In the genomic region with DNA sequence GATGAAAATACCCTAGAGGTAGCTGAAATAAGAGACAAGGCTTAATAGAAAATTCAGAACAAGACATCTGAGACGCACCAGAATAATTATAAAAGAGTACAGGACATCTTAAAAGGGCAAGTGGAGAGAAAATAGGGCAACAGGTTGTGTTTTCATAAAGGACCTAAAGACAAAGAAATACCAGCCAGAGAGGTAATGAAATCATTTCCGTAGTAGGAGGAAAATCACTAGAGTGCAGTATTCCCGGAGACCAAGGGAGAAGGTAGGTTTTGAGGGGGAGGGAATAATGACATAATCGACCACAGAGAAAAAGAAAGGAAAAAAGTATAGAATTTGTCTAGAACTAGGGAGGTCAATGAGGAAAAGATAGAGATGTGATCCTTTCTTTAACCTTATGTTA, we compare ENCODE assay signal across 18 cellular contexts. TPM values are rescaled to one million over a fixed set of nuclear protein-coding genes. Genes with fewer than 3 reads are reported as not detected.
DNase-seq lines count a peak whose midpoint lies in the region; ATAC-seq and TF ChIP-seq lines count a peak whose summit lies in the region.
"Had no signal": no experiment of that assay in that cellular context is flagged by ENCODE, and none has a peak within 500 bp of the region (broad histone marks: within the 10 kb centered on the region; RNA-seq: fewer than 3 reads in every experiment).

No MANE protein-coding gene starts in this region.

- H3K4me3 ChIP-seq in CD8-positive, alpha-beta T cell (ENCODE audit: low read depth, low read length) = no peak overlapping the region

- no peak for DNase-seq in CD8-positive, alpha-beta T cell
- peak; percentile 69 for DNase-seq in HT1080 (ENCODE audit: low read depth)
- DNase-seq in dermis blood vessel endothelial cell = peak; percentile 75
- no peak for DNase-seq in nephron progenitor cell
- no peak for DNase-seq in cerebellum (ENCODE audit: low spot score)
- DNase-seq: AML-193, HCEC 1CT, KG1, NCI-H146, NCI-H2081, NCI-H510A, NCI-H82, SHP77, SK-N-SH had no signal

- no peaks in the 10 kb centered on the region for H3K4me1 ChIP-seq in CD8-positive, alpha-beta T cell (ENCODE audit: insufficient read depth, low read length)

- no peak overlapping the region for H3K4me3 Mint-ChIP-seq in CD8-positive, alpha-beta T cell
- no peak overlapping the region for H3K4me3 Mint-ChIP-seq in nephron progenitor cell
- H3K4me3 Mint-ChIP-seq: CD14-positive monocyte had no signal

- H3K36me3 ChIP-seq in CD8-positive, alpha-beta T cell (ENCODE audit: insufficient read depth, low read length) = peaks cover 33% of the 10 kb centered on the region

- H3K9me3 Mint-ChIP-seq in CD8-positive, alpha-beta T cell = peaks cover 2% of the 10 kb centered on the region
- H3K9me3 Mint-ChIP-seq in nephron progenitor cell = peaks cover 18% of the 10 kb centered on the region

- H3K27ac Mint-ChIP-seq in CD8-positive, alpha-beta T cell = peak overlapping the region; percentile 8
- peak overlapping the region; percentile 76 for H3K27ac Mint-ChIP-seq in nephron progenitor cell
- H3K27ac Mint-ChIP-seq: CD14-positive monocyte had no signal

- no peaks in the 10 kb centered on the region for H3K4me1 Mint-ChIP-seq in CD8-positive, alpha-beta T cell (ENCODE audit: low read depth)
- H3K4me1 Mint-ChIP-seq in nephron progenitor cell = no peaks in the 10 kb centered on the region
- H3K4me1 Mint-ChIP-seq: CD14-positive monocyte had no signal

- no peak for ATAC-seq in CD8-positive, alpha-beta T cell
- ATAC-seq in HG03571 (IDR thresholded peaks at IDR 0.05; ENCODE audit: unreplicated experiment) (no peak), GM19351 (IDR thresholded peaks at IDR 0.05; ENCODE audit: unreplicated experiment) (no peak), HG03095 (IDR thresholded peaks at IDR 0.05; ENCODE audit: unreplicated experiment) (no peak)

- no peak for TF ChIP-seq CTCF in CD8-positive, alpha-beta T cell (IDR thresholded peaks at IDR 0.05)
- TF ChIP-seq CTCF in nephron progenitor cell (IDR thresholded peaks at IDR 0.05) = no peak

- no peaks in the 10 kb centered on the region for H3K9me3 ChIP-seq in CD8-positive, alpha-beta T cell (ENCODE audit: low read length)
- H3K9me3 ChIP-seq: SK-N-SH had no signal

- H3K27me3 ChIP-seq in CD8-positive, alpha-beta T cell (ENCODE audit: insufficient read depth, low read length) = no peaks in the 10 kb centered on the region

- H3K36me3 Mint-ChIP-seq in CD8-positive, alpha-beta T cell = peaks cover 77% of the 10 kb centered on the region
- peaks cover 79% of the 10 kb centered on the region for H3K36me3 Mint-ChIP-seq in nephron progenitor cell (ENCODE audit: low read depth)

- no peaks in the 10 kb centered on the region for H3K27me3 Mint-ChIP-seq in CD8-positive, alpha-beta T cell (ENCODE audit: low read depth)
- no peaks in the 10 kb centered on the region for H3K27me3 Mint-ChIP-seq in nephron progenitor cell (ENCODE audit: low read depth, poor library complexity)

- CTCF ChIA-PET in CD8-positive, alpha-beta T cell (lab: Charles Lee) = no interaction called here

- H3K27ac ChIP-seq in CD8-positive, alpha-beta T cell (ENCODE audit: low read depth, low read length) = no peak overlapping the region

- POLR2A ChIA-PET in CD8-positive, alpha-beta T cell (lab: Charles Lee) = no interaction called here

- intact Hi-C loops in CD8-positive, alpha-beta T cell (cut with DNase I, micrococcal nuclease) = no loop called here

RNA-seq across cellular contexts. Expression of a gene that starts 26.2 kb away (rescaled TPM):
- total RNA-seq in CD8-positive, alpha-beta T cell = 1 to 10 TPM; 4.5 to 4.8 TPM
- 109 and 111 TPM in 2 replicates for total RNA-seq in HT1080 (2014; rRNA removed; shearing (Covaris generic))
- polyA plus RNA-seq in HT1080 (2015; cell fraction: cytosol; rRNA removed) = 180 and 181 TPM in 2 replicates
- 84.3 and 85.8 TPM in 2 replicates for polyA plus RNA-seq in HT1080 (2015; cell fraction: nucleus; rRNA removed)
- total RNA-seq in dermis blood vessel endothelial cell (190 and 193 TPM in 2 replicates), cerebellum (15.1 TPM)

Comparison
In these comparisons a context has a peak if more than half of its experiments do, and no peak if none do; other contexts are left out.
1. DNase-seq: peak in HT1080 (single experiment) and dermis blood vessel endothelial cell (single experiment); none in CD8-positive, alpha-beta T cell (0 of 7), nephron progenitor cell (single experiment) and cerebellum (single experiment).